In the genomic region with DNA sequence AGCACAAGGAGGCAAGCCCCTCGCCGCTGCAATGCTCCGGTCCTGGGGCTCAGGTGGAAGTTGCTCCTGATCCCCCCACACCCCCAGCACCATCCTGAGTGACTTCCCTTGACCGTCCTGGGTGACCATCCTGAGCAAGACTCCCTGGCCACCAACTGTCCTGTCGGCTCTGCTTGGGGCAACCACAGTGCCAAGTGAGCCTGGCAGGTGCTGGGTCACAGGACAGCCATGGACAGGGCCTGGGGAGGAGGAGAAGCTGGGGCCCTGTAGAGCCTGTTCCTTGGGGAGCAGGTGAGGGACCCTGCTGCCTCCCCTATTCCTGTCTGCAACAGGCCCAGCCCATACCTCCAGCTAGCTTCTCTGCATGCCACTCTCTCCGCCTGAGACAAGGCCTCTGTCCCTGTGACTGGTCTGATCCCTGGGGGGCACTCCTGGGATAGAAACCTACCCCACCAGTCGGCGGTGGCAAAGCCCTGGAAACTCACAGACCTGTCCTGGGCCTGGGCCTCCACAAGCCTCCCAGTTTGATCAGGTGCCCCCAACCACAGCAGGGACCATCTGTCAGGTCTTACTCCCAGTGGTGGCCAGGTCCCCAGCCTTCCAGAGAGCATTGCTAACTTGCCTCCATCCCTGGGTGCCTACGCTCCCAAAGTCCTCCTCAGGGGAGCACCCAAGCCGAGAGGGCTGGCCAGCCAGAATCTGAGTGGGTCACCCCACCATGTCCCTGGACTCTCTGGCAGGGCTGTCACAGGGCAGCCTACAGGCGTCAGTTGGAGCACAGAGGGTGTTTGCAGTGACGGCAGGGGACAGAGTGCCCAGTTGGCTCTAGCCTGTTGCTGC, we compare ENCODE assay signal across 8 cellular contexts.
DNase-seq lines count a peak whose midpoint lies in the region; ATAC-seq and TF ChIP-seq lines count a peak whose summit lies in the region.

No MANE protein-coding gene starts in this region.

- peak; percentile 62 for DNase-seq in activated effector memory CD4-positive, alpha-beta T cell treated with anti-CD3 and anti-CD28 coated beads, Interleukin-2, amount 50 U/mL, for 16 hours
- DNase-seq in activated effector memory CD4-positive, alpha-beta T cell treated with Interleukin-2 at 50 U/mL for 16 hours, result no peak
- DNase-seq in mucosa of descending colon, result peak in 2 of 3 donors; percentile 42 to 61
- DNase-seq in upper lobe of right lung, result peak; percentile 70
- no peak for DNase-seq in COLO829 (ENCODE audit: low spot score)
- DNase-seq in SJCRH30, result no peak

- H3K27ac ChIP-seq in duodenal mucosa (ENCODE audit: low read depth, low read length) (peak overlapping the region; percentile 79), upper lobe of right lung (peak overlapping the region; percentile 92), SJCRH30 (no peak overlapping the region)

- no peaks in the 10 kb centered on the region for H3K9me3 ChIP-seq in duodenal mucosa (ENCODE audit: control insufficient read depth in 1 of 2, low read length in 2 of 2)
- H3K9me3 ChIP-seq in mucosa of descending colon, result no peaks in the 10 kb centered on the region
- no peaks in the 10 kb centered on the region for H3K9me3 ChIP-seq in upper lobe of right lung
- H3K9me3 ChIP-seq in SJCRH30 (replicated peaks), result no peaks in the 10 kb centered on the region

- H3K27me3 ChIP-seq in duodenal mucosa (ENCODE audit: control insufficient read depth in 1 of 2, insufficient read depth in 2 of 2, low read length in 2 of 2) (no peaks in the 10 kb centered on the region), upper lobe of right lung (no peaks in the 10 kb centered on the region), SJCRH30 (no peaks in the 10 kb centered on the region)

- H3K36me3 ChIP-seq in duodenal mucosa (ENCODE audit: control insufficient read depth in 1 of 2, insufficient read depth in 2 of 2, low read length in 2 of 2) (peaks cover 0 to 7% of the 10 kb centered on the region in 2 donors), mucosa of descending colon (ENCODE audit: low read depth) (no peaks in the 10 kb centered on the region), upper lobe of right lung (no peaks in the 10 kb centered on the region), SJCRH30 (no peaks in the 10 kb centered on the region)

- intact Hi-C loops in mucosa of descending colon (cut with DNase I, micrococcal nuclease) (no loop called here), upper lobe of right lung (cut with DNase I) (no loop called here)

- H3K4me1 ChIP-seq in duodenal mucosa (ENCODE audit: control insufficient read depth in 1 of 2, insufficient read depth in 2 of 2, low read length in 2 of 2), result peaks cover 30 to 43% of the 10 kb centered on the region in 2 donors
- peaks cover 27% of the 10 kb centered on the region for H3K4me1 ChIP-seq in mucosa of descending colon (ENCODE audit: low read depth)
- peaks cover 58% of the 10 kb centered on the region for H3K4me1 ChIP-seq in upper lobe of right lung
- peaks cover 4% of the 10 kb centered on the region; the same call in 1 of the 2 replicates for H3K4me1 ChIP-seq in SJCRH30

- ATAC-seq in mucosa of descending colon (peak; percentile 25), upper lobe of right lung (peak; percentile 37), HG03520 (IDR thresholded peaks at IDR 0.05; ENCODE audit: unreplicated experiment) (no peak)

- H3K4me3 ChIP-seq in duodenal mucosa (ENCODE audit: low read depth in 1 of 2, low read length in 2 of 2), result peak overlapping the region; percentile 66 to 73
- H3K4me3 ChIP-seq in mucosa of descending colon, result peak overlapping the region; percentile 30
- peak overlapping the region; percentile 73 for H3K4me3 ChIP-seq in upper lobe of right lung
- H3K4me3 ChIP-seq in SJCRH30, result no peak overlapping the region

- peak overlapping the region; percentile 78 to 94 for H3K9ac ChIP-seq in duodenal mucosa (ENCODE audit: low read depth in 1 of 2, low read length in 2 of 2)

- no peak for TF ChIP-seq CTCF in mucosa of descending colon (IDR thresholded peaks at IDR 0.05)
- no peak for TF ChIP-seq CTCF in upper lobe of right lung (IDR thresholded peaks at IDR 0.05)

Comparison
In these comparisons a context has a peak if more than half of its experiments do, and no peak if none do; other contexts are left out.
1. DNase-seq: peak in activated effector memory CD4-positive, alpha-beta T cell treated with anti-CD3 and anti-CD28 coated beads, Interleukin-2, amount 50 U/mL, for 16 hours (single experiment), mucosa of descending colon (2 of 3) and upper lobe of right lung (single experiment); none in activated effector memory CD4-positive, alpha-beta T cell treated with Interleukin-2 at 50 U/mL for 16 hours (single experiment), COLO829 (single experiment) and SJCRH30 (0 of 2).